ENCODE assay signal across 1 cellular context in genomic region chr19:58474291-58474996, GRCh38.
TF ChIP-seq lines count a peak whose summit lies in the region.

No MANE protein-coding gene starts in this region.

TF ChIP-seq in H1, 55 proteins besides CTCF, POLR2A, EP300 and RAD21:
- TF ChIP-seq USF2 (IDR thresholded peaks at IDR 0.05; ENCODE audit: low read length) = no peak
- TF ChIP-seq EZH2 (IDR thresholded peaks at IDR 0.05; ENCODE audit: low read depth, low read length, severe bottlenecking) = no peak
- TF ChIP-seq TEAD4 (IDR thresholded peaks at IDR 0.05; ENCODE audit: low read depth, low read length) = no peak
- no peak for TF ChIP-seq RFX5 (IDR thresholded peaks at IDR 0.05; ENCODE audit: borderline replicate concordance, low read depth, low read length)
- TF ChIP-seq EGR1 (IDR thresholded peaks at IDR 0.05; ENCODE audit: borderline replicate concordance, low read depth, low read length) = no peak
- no peak for TF ChIP-seq SUZ12 (IDR thresholded peaks at IDR 0.05; ENCODE audit: low read length)
- TF ChIP-seq FOSL1 (IDR thresholded peaks at IDR 0.05; ENCODE audit: insufficient read depth, low read depth, low read length) = no peak
- no peak for TF ChIP-seq HDAC6 (IDR thresholded peaks at IDR 0.05; ENCODE audit: low read depth, low read length)
- no peak for TF ChIP-seq SRF (IDR thresholded peaks at IDR 0.05; ENCODE audit: low read depth, low read length)
TF ChIP-seq in H1: peak in this region for 0.
